In genomic region chrX:113868169-113868568, GRCh38 we compare ENCODE assay signal across 20 cellular contexts.
A peak's percentile ranks its signal among the peaks of the same experiment; 100 is the strongest.
DNase-seq lines count a peak whose midpoint lies in the region; ATAC-seq and TF ChIP-seq lines count a peak whose summit lies in the region.
"Had no signal": no experiment of that assay in that cellular context is flagged by ENCODE, and none has a peak within 500 bp of the region (broad histone marks: within the 10 kb centered on the region; RNA-seq: fewer than 3 reads in every experiment).

No MANE protein-coding gene starts in this region.

- BruUV-seq in HCT116 (replicated peaks; lab: Mats Ljungman, UMichigan): no TSS peak

- RAD21 ChIA-PET in HCT116 (lab: Charles Lee; ENCODE audit: low non-redundant PET in 1 of 2, low total read pairs in 2 of 2, uncharacterized antibody in 2 of 2, unreplicated experiment in 2 of 2): no interaction called here

- CTCF ChIA-PET in HCT116 (lab: Charles Lee): no interaction called here

- H3K4me1 ChIP-seq in BE2C (no peaks in the 10 kb centered on the region; the same call in 1 of the 2 replicates), HCT116 (ENCODE audit: control insufficient read depth in 1 of 2, insufficient read depth in 2 of 2, low read length in 2 of 2) (no peaks in the 10 kb centered on the region), vagina (no peaks in the 10 kb centered on the region)

- H3K27me3 ChIP-seq in BE2C: no peaks in the 10 kb centered on the region
- no peaks in the 10 kb centered on the region for H3K27me3 ChIP-seq in HCT116 (ENCODE audit: insufficient read depth, low read length)
- no peaks in the 10 kb centered on the region for H3K27me3 ChIP-seq in vagina
- H3K27me3 ChIP-seq: brain microvascular endothelial cell had no signal

- no peaks in the 10 kb centered on the region for H4K20me1 ChIP-seq in HCT116 (ENCODE audit: insufficient read depth)

- no peaks in the 10 kb centered on the region for H3K36me3 Mint-ChIP-seq in immature natural killer cell
- H3K36me3 Mint-ChIP-seq: activated naive CD4-positive, alpha-beta T cell treated with anti-CD3 and anti-CD28 coated beads, Interleukin-2, amount 50 U/mL, for 72 hours had no signal

- intact Hi-C loops in HCT116 (cut with micrococcal nuclease): no loop called here
- intact Hi-C loops in vagina (cut with DNase I): no loop called here

- H3K36me3 ChIP-seq in BE2C (no peaks in the 10 kb centered on the region), HCT116 (ENCODE audit: control insufficient read depth in 1 of 2, insufficient read depth in 2 of 2, low read length in 2 of 2) (no peaks in the 10 kb centered on the region), vagina (no peaks in the 10 kb centered on the region)
- H3K36me3 ChIP-seq: brain microvascular endothelial cell had no signal

- no peaks in the 10 kb centered on the region for H3K9me3 ChIP-seq in BE2C
- no peaks in the 10 kb centered on the region for H3K9me3 ChIP-seq in HCT116 (ENCODE audit: control insufficient read depth in 1 of 2, insufficient read depth in 1 of 2, low read depth in 1 of 2, low read length in 2 of 2)
- H3K9me3 ChIP-seq in vagina: no peaks in the 10 kb centered on the region

- H3K4me3 Mint-ChIP-seq in immature natural killer cell: no peak overlapping the region

- no peak for TF ChIP-seq CTCF in BE2C (IDR thresholded peaks at IDR 0.05; ENCODE audit: low read depth, low read length)
- no peak for TF ChIP-seq CTCF in HCT116 (IDR thresholded peaks at IDR 0.05 in 2 of 3, conservative IDR thresholded peaks at IDR 0.05 in 1 of 3; ENCODE audit: borderline replicate concordance in 1 of 3, insufficient read depth in 1 of 3, low read depth in 2 of 3, low read length in 2 of 3)
- no peak for TF ChIP-seq CTCF in vagina (IDR thresholded peaks at IDR 0.05)

- no peak overlapping the region for H3K4me2 ChIP-seq in HCT116 (ENCODE audit: low read length)

- no peak overlapping the region for H2AFZ ChIP-seq in HCT116 (ENCODE audit: low read depth, low read length, poor library complexity, severe bottlenecking)

- H3K79me2 ChIP-seq in HCT116 (ENCODE audit: insufficient read depth, low read length): no peaks in the 10 kb centered on the region

- H3K27me3 Mint-ChIP-seq in immature natural killer cell (ENCODE audit: low read depth in 3 of 3): peaks cover 0 to 2% (median 1%) of the 10 kb centered on the region in 3 donors

- TF ChIP-seq POLR2A in HCT116 (IDR thresholded peaks at IDR 0.05; ENCODE audit: borderline replicate concordance, extremely low read depth, insufficient read depth, insufficient read length) (no peak), vagina (IDR thresholded peaks at IDR 0.05) (no peak)

- POLR2A ChIA-PET in HCT116 (lab: Charles Lee): no interaction called here

- H3K4me3 ChIP-seq in BE2C (ENCODE audit: low read depth, low read length) (peak overlapping the region; percentile 19), HCT116 (replicated peaks in 1 of 2; ENCODE audit: low read depth in 1 of 2, low read length in 2 of 2) (no peak overlapping the region), vagina (no peak overlapping the region)

- DNase-seq in BE2C: peak; percentile 20
- no peak for DNase-seq in HCT116 (ENCODE audit: low read depth, low spot score)
- DNase-seq in OCI-M2 (lab: John Stamatoyannopoulos, UW; ENCODE audit: unreplicated experiment): peak; percentile 3
- peak; percentile 21 for DNase-seq in iPS-NIHi7 (ENCODE audit: extremely low spot score)
- no peak for DNase-seq in left lobe of liver (ENCODE audit: low spot score)
- no peak for DNase-seq in immature natural killer cell
- DNase-seq in activated CD4-positive, alpha-beta T cell treated with anti-CD3 and anti-CD28 coated beads for 1 hour: no peak
- no peak for DNase-seq in vagina (ENCODE audit: extremely low spot score in 2 of 2)
- DNase-seq: activated CD4-positive, alpha-beta T cell treated with anti-CD3 and anti-CD28 coated beads, Interleukin-2, amount 50 U/mL, for 1 hour; brain microvascular endothelial cell; Calu3; HCEC 1CT; head of caudate nucleus; IMR-90; NCI-H1417 treated with DMSO at 0.1 percent for 48 hours; SIG-M5; stimulated activated CD4-positive, alpha-beta T cell treated with anti-CD3 and anti-CD28 coated beads, Interleukin-1b, Interleukin-23, amount 100 ng/mL, for 48 hours had no signal

- no peaks in the 10 kb centered on the region for H3K4me1 Mint-ChIP-seq in immature natural killer cell

- H3K9me3 Mint-ChIP-seq in immature natural killer cell: peaks cover 0 to 3% (median 0%) of the 10 kb centered on the region in 6 donors

- TF ChIP-seq RAD21 in HCT116 (IDR thresholded peaks at IDR 0.05; ENCODE audit: low read depth): no peak

- H3K27ac ChIP-seq in HCT116 (ENCODE audit: low read depth, low read length): no peak overlapping the region
- H3K27ac ChIP-seq in vagina: no peak overlapping the region
- H3K27ac ChIP-seq: brain microvascular endothelial cell had no signal

- no peak for ATAC-seq in HCT116
- ATAC-seq in left lobe of liver: no peak
- ATAC-seq: activated naive CD4-positive, alpha-beta T cell treated with anti-CD3 and anti-CD28 coated beads, Interleukin-2, amount 50 U/mL, for 72 hours; esophagus mucosa; sciatic nerve had no signal

- no peak overlapping the region for H3K27ac Mint-ChIP-seq in immature natural killer cell
- H3K27ac Mint-ChIP-seq: activated naive CD4-positive, alpha-beta T cell treated with anti-CD3 and anti-CD28 coated beads, Interleukin-2, amount 50 U/mL, for 72 hours had no signal

- no peaks in the 10 kb centered on the region for H3K9me2 ChIP-seq in HCT116 (ENCODE audit: insufficient read depth)

- no peak overlapping the region for H3K9ac ChIP-seq in HCT116 (ENCODE audit: low read length)

TF ChIP-seq in HCT116, 20 proteins besides CTCF, POLR2A, EP300 and RAD21:
- TF ChIP-seq TCF7L2 (IDR thresholded peaks at IDR 0.05; ENCODE audit: borderline replicate concordance, extremely low read depth, insufficient read depth, insufficient read length) (peak; percentile 71), ELF1 (IDR thresholded peaks at IDR 0.05; ENCODE audit: borderline replicate concordance, low read depth) (no peak)
TF ChIP-seq in HCT116: peak in this region for 1.

Comparison
In these comparisons a context has a peak if more than half of its experiments do, and no peak if none do; other contexts are left out.
1. DNase-seq: peak in BE2C (single experiment), OCI-M2 (single experiment) and iPS-NIHi7 (single experiment); none in HCT116 (single experiment), left lobe of liver (single experiment), immature natural killer cell (0 of 3), activated CD4-positive, alpha-beta T cell treated with anti-CD3 and anti-CD28 coated beads for 1 hour (single experiment) and vagina (0 of 2).